Comparison of ENCODE assay signal across 13 cellular contexts in genomic region chrX:56745019-56745418, GRCh38. TPM values are rescaled to one million over a fixed set of nuclear protein-coding genes. Genes with fewer than 3 reads are reported as not detected.
DNase-seq lines count a peak whose midpoint lies in the region; TF ChIP-seq lines count a peak whose summit lies in the region.
"Had no signal": no experiment of that assay in that cellular context is flagged by ENCODE, and none has a peak within 500 bp of the region (broad histone marks: within the 10 kb centered on the region; RNA-seq: fewer than 3 reads in every experiment).

No MANE protein-coding gene starts in this region.

- no peaks in the 10 kb centered on the region for H3K27me3 ChIP-seq in BJ (ENCODE audit: control insufficient read depth, insufficient read depth, low read length)
- H3K27me3 ChIP-seq in kidney epithelial cell (ENCODE audit: control insufficient read depth, insufficient read depth, low read length): no peaks in the 10 kb centered on the region
- no peaks in the 10 kb centered on the region for H3K27me3 ChIP-seq in Peyer's patch
- H3K27me3 ChIP-seq: neutrophil had no signal

- H3K36me3 ChIP-seq in BJ (ENCODE audit: control insufficient read depth, insufficient read depth, low read length): no peaks in the 10 kb centered on the region
- no peaks in the 10 kb centered on the region for H3K36me3 ChIP-seq in kidney epithelial cell (ENCODE audit: control insufficient read depth, insufficient read depth, low read length)
- H3K36me3 ChIP-seq in Peyer's patch: no peaks in the 10 kb centered on the region
- H3K36me3 ChIP-seq: neutrophil, WERI-Rb-1 had no signal

- H3K4me3 ChIP-seq in BJ (ENCODE audit: low read depth, low read length) (no peak overlapping the region), HFF-Myc (replicated peaks; ENCODE audit: low read depth, low read length) (no peak overlapping the region), kidney epithelial cell (ENCODE audit: low read depth, low read length) (no peak overlapping the region), Peyer's patch (no peak overlapping the region)

- DNase-seq in BJ (ENCODE audit: low read depth): peak; percentile 22
- DNase-seq in HFF-Myc (ENCODE audit: extremely low read depth, low read depth): peak; percentile 42
- DNase-seq in amniotic stem cell (lab: John Stamatoyannopoulos, UW): peak; percentile 1
- DNase-seq in kidney epithelial cell (ENCODE audit: low read depth): peak; percentile 47
- DNase-seq in activated CD4-positive, CD25-positive, alpha-beta regulatory T cell treated with anti-CD3 and anti-CD28 coated beads, Interleukin-2, amount 50 U/mL, for 72 hours: no peak
- no peak for DNase-seq in SK-N-DZ (ENCODE audit: low spot score)
- no peak for DNase-seq in superior temporal gyrus (ENCODE audit: extremely low spot score)
- DNase-seq in Peyer's patch: no peak
- DNase-seq: activated naive CD4-positive, alpha-beta T cell treated with Interleukin-2 at 50 U/mL for 16 hours; DMS 273 treated with DMSO at 0.1 percent for 48 hours; effector memory CD4-positive, alpha-beta T cell; WERI-Rb-1 had no signal

- TF ChIP-seq CTCF in BJ (IDR thresholded peaks at IDR 0.05; ENCODE audit: insufficient read depth, low read depth, low read length): no peak
- TF ChIP-seq CTCF in HFF-Myc (IDR thresholded peaks at IDR 0.05; ENCODE audit: low read depth, low read length, missing control alignments): no peak
- TF ChIP-seq CTCF in kidney epithelial cell (IDR thresholded peaks at IDR 0.05; ENCODE audit: insufficient read depth, low read length, poor library complexity, severe bottlenecking): no peak
- TF ChIP-seq CTCF in Peyer's patch (IDR thresholded peaks at IDR 0.05): no peak

- TF ChIP-seq POLR2A in Peyer's patch (IDR thresholded peaks at IDR 0.05): no peak

- CTCF ChIA-PET in BJ (lab: Yijun Ruan, JAX): no interaction called here

- no peaks in the 10 kb centered on the region for H3K9me3 ChIP-seq in Peyer's patch
- H3K9me3 ChIP-seq: neutrophil had no signal

- no peaks in the 10 kb centered on the region for H3K4me1 ChIP-seq in Peyer's patch

- POLR2A ChIA-PET in BJ (lab: Charles Lee): no interaction called here

- H3K27ac ChIP-seq in Peyer's patch: no peak overlapping the region
- H3K27ac ChIP-seq: neutrophil, WERI-Rb-1 had no signal

RNA-seq across cellular contexts. Expression of gene NBDY, which starts 16.0 kb away (rescaled TPM):
- polyA plus RNA-seq in BJ (2011; rRNA removed): 36.2 and 38.8 TPM in 2 replicates
- polyA minus RNA-seq in BJ (2011; rRNA and poly(A)+ RNA removed): 15.4 and 17.2 TPM in 2 replicates
- total RNA-seq in kidney epithelial cell: 17.0 and 21.5 TPM in 2 replicates
- 10.3 and 12.6 TPM in 2 replicates for polyA plus RNA-seq in SK-N-DZ (2014; cell fraction: cytosol; rRNA removed)
- polyA plus RNA-seq in SK-N-DZ (2014; cell fraction: nucleus; rRNA removed): 3.9 and 7.2 TPM in 2 replicates
- total RNA-seq in Peyer's patch: 10 to 100 TPM in 3 of 4 donors, 1 to 10 TPM in 1; 9.1 to 14.0 (median 12.7) TPM

Comparison
In these comparisons a context has a peak if more than half of its experiments do, and no peak if none do; other contexts are left out.
1. DNase-seq: peak in BJ (single experiment), HFF-Myc (single experiment), amniotic stem cell (single experiment) and kidney epithelial cell (single experiment); none in activated CD4-positive, CD25-positive, alpha-beta regulatory T cell treated with anti-CD3 and anti-CD28 coated beads, Interleukin-2, amount 50 U/mL, for 72 hours (single experiment), SK-N-DZ (single experiment), superior temporal gyrus (single experiment) and Peyer's patch (0 of 3).